ENCODE assay signal across 8 cellular contexts in the genomic region with DNA sequence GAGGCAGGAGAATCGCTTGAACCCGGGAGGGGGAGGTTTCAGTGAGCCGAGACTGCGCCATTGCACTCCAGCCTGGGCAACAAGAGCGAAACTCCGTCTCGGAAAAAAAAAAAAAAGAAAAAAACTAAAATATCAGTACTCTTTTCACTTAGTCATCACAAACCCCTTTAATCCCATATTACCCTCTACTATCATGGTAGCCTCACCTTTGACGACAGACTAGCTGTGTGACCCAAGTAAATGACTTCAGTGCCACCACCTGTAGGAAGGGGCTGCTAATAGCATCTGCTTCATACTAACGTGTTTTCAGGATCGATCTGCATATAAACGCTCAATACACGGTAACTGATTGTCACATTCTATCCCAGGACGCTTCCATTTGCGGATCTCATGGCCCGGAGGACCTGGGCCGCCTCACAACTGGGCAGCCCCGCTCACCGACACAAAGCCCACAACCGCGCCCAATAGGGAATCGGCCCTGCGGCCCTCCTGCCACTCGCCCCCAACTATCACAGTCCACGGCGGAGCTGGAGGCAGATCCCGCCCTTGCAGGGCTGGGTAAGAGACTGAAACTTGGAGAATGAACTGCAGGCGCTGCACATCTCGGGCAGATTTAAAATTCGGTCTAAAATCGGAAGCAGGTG. TPM values are rescaled to one million over a fixed set of nuclear protein-coding genes. Genes with fewer than 3 reads are reported as not detected.
DNase-seq lines count a peak whose midpoint lies in the region; ATAC-seq and TF ChIP-seq lines count a peak whose summit lies in the region.

No MANE protein-coding gene starts in this region.

- CTCF ChIA-PET in GM10248 (lab: Yijun Ruan, JAX): interaction anchor here (1.3 to 3.5 kb wide), 4 partner anchors 10 to 119 kb away, joined by 3 to 11 read pairs (median 5); a partner anchor contains a TSS

- DNase-seq in GM06990 (ENCODE audit: extremely low read depth, insufficient read length): no peak
- peak; percentile 68 for DNase-seq in HuH-7 (ENCODE audit: low spot score)
- DNase-seq in SHP77 (lab: John Stamatoyannopoulos, UW): peak; percentile 58 to 77
- no peak for DNase-seq in effector memory CD4-positive, alpha-beta T cell
- no peak for DNase-seq in GM10248 (ENCODE audit: extremely low spot score)
- DNase-seq in H4 (ENCODE audit: low spot score): no peak

- POLR2A ChIA-PET in GM10248 (lab: Yijun Ruan, JAX): interaction anchor here (1.0 to 1.5 kb wide), 4 partner anchors 9 to 161 kb away, joined by 3 to 8 read pairs (median 4); a partner anchor contains a TSS

- no peak for TF ChIP-seq CTCF in GM06990 (IDR thresholded peaks at IDR 0.05; ENCODE audit: insufficient read depth, low read length, poor library complexity, severe bottlenecking)
- no peak for TF ChIP-seq CTCF in GM10248 (IDR thresholded peaks at IDR 0.05; ENCODE audit: control extremely low read depth, extremely low read depth, low read depth, missing control alignments)

- ATAC-seq in GM21723 (IDR thresholded peaks at IDR 0.05; ENCODE audit: unreplicated experiment): peak; percentile 33

- peak overlapping the region; percentile 88 for H3K27ac ChIP-seq in effector memory CD4-positive, alpha-beta T cell (ENCODE audit: insufficient read depth, low read length, poor library complexity, severe bottlenecking)
- H3K27ac ChIP-seq in mucosa of rectum (ENCODE audit: low read depth in 2 of 2, low read length in 2 of 2): peak overlapping the region; percentile 100

- peaks cover 15% of the 10 kb centered on the region for H3K36me3 ChIP-seq in GM06990 (ENCODE audit: control insufficient read depth, insufficient read depth, low read length)
- H3K36me3 ChIP-seq in effector memory CD4-positive, alpha-beta T cell (ENCODE audit: control insufficient read depth, insufficient read depth, low read length): peaks cover 17% of the 10 kb centered on the region
- peaks cover 18 to 19% of the 10 kb centered on the region in 2 donors for H3K36me3 ChIP-seq in mucosa of rectum (ENCODE audit: control insufficient read depth in 2 of 2, insufficient read depth in 2 of 2, low read length in 2 of 2)

- peak overlapping the region; percentile 91 to 98 for H3K9ac ChIP-seq in mucosa of rectum (ENCODE audit: low read depth in 1 of 2, low read length in 2 of 2)

- no peaks in the 10 kb centered on the region for H3K9me3 ChIP-seq in effector memory CD4-positive, alpha-beta T cell (ENCODE audit: control insufficient read depth, low read length)
- peaks cover 4 to 10% of the 10 kb centered on the region in 2 donors for H3K9me3 ChIP-seq in mucosa of rectum (ENCODE audit: control insufficient read depth in 2 of 2, low read length in 2 of 2)

- peak overlapping the region; percentile 86 for H3K4me3 ChIP-seq in GM06990 (replicated peaks; ENCODE audit: low read depth, low read length)
- H3K4me3 ChIP-seq in effector memory CD4-positive, alpha-beta T cell (ENCODE audit: insufficient read depth, low read depth, low read length, poor library complexity, severe bottlenecking): peak overlapping the region; percentile 85
- H3K4me3 ChIP-seq in mucosa of rectum (ENCODE audit: low read length in 2 of 2): peak overlapping the region; percentile 93 to 94

- H3K27me3 ChIP-seq in GM06990 (replicated peaks; ENCODE audit: control insufficient read depth, insufficient read depth, low read length): no peaks in the 10 kb centered on the region
- no peaks in the 10 kb centered on the region for H3K27me3 ChIP-seq in effector memory CD4-positive, alpha-beta T cell (replicated peaks; ENCODE audit: control insufficient read depth, insufficient read depth, low read length, poor library complexity, severe bottlenecking)
- H3K27me3 ChIP-seq in mucosa of rectum (ENCODE audit: control insufficient read depth in 2 of 2, insufficient read depth in 2 of 2, low read length in 2 of 2): no peaks in the 10 kb centered on the region

- peaks cover 20% of the 10 kb centered on the region for H3K4me1 ChIP-seq in effector memory CD4-positive, alpha-beta T cell (ENCODE audit: control insufficient read depth, insufficient read depth, low read length, poor library complexity, severe bottlenecking)
- H3K4me1 ChIP-seq in mucosa of rectum (ENCODE audit: control insufficient read depth in 2 of 2, insufficient read depth in 2 of 2, low read length in 2 of 2): peaks cover 9 to 15% of the 10 kb centered on the region in 2 donors

RNA-seq across cellular contexts. Expression of a gene that starts 1.1 kb away (rescaled TPM):
- 24.4 and 28.8 TPM in 2 replicates for total RNA-seq in H4 (2014; rRNA removed; shearing (Covaris generic))

RNA-seq across cellular contexts. Expression of a gene that starts 23.0 kb away (rescaled TPM):
- total RNA-seq in H4 (2014; rRNA removed; shearing (Covaris generic)): 4.9 and 5.4 TPM in 2 replicates

RNA-seq across cellular contexts. Expression of a gene that starts 23.1 kb away (rescaled TPM):
- 21.7 and 23.5 TPM in 2 replicates for total RNA-seq in H4 (2014; rRNA removed; shearing (Covaris generic))

RNA-seq across cellular contexts. Expression of a gene that starts 25.8 kb away (rescaled TPM):
- total RNA-seq in H4 (2014; rRNA removed; shearing (Covaris generic)): 1.2 TPM in 1 of 2 replicates, not detected in the other

RNA-seq across cellular contexts. Expression of a gene that starts 47.3 kb away (rescaled TPM):
- 11.5 and 11.8 TPM in 2 replicates for total RNA-seq in H4 (2014; rRNA removed; shearing (Covaris generic))

Comparison
In these comparisons a context has a peak if more than half of its experiments do, and no peak if none do; other contexts are left out.
1. DNase-seq: peak in HuH-7 (single experiment) and SHP77 (2 of 2); none in GM06990 (single experiment), effector memory CD4-positive, alpha-beta T cell (0 of 3), GM10248 (single experiment) and H4 (single experiment).
2. Peak in every context shown above with its lines, with median percentiles within 50 percentile points of each other: H3K4me3 ChIP-seq.